In the genomic region with DNA sequence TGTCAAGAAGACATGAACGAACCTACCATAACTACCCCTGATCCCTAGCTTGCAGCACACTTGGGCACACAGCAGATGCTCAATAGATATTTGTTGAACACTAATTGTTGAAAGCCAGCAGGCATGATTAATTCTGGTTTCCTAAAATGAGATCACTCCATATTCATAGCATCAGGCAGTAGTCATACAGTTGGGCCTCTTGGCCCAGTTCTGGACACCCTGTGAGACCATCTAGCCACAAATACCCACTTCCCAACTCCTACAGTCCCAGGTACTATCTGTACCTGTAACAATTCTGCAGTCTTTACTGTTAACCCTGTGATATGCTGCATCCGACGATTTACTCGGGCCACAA, we compare ENCODE assay signal across 17 cellular contexts.
DNase-seq lines count a peak whose midpoint lies in the region; ATAC-seq and TF ChIP-seq lines count a peak whose summit lies in the region.
"Had no signal": no experiment of that assay in that cellular context is flagged by ENCODE, and none has a peak within 500 bp of the region (broad histone marks: within the 10 kb centered on the region; RNA-seq: fewer than 3 reads in every experiment).

No MANE protein-coding gene starts in this region.

- DNase-seq in AG10803 (ENCODE audit: low read depth) = peak; percentile 47
- DNase-seq in adipocyte (ENCODE audit: low read depth) = peak; percentile 47
- DNase-seq in kidney glomerular epithelial cell (lab: John Stamatoyannopoulos, UW) = peak; percentile 8
- DNase-seq in NCI-H748 (lab: John Stamatoyannopoulos, UW; ENCODE audit: unreplicated experiment) = no peak
- DNase-seq in iPS-NIHi11 (ENCODE audit: low spot score) = no peak
- DNase-seq in tibial artery = no peak
- DNase-seq: activated CD4-positive, alpha-beta memory T cell treated with anti-CD3 and anti-CD28 coated beads for 36 hours; AML-193; anterior cingulate cortex; left colon; NCI-H1436 treated with DMSO at 0.1 percent for 48 hours; spleen; stomach had no signal

- intact Hi-C loops in tibial artery (cut with DNase I; ENCODE audit: low total_unique reads) = no loop called here

- peaks cover 17% of the 10 kb centered on the region for H3K4me1 ChIP-seq in adipocyte (ENCODE audit: control insufficient read depth, insufficient read depth, low read length)
- H3K4me1 ChIP-seq in tibial artery = peaks cover 0 to 18% (median 11%) of the 10 kb centered on the region in 4 donors
- H3K4me1 ChIP-seq: parathyroid adenoma, spleen, stomach had no signal

- no peak overlapping the region for H3K9ac ChIP-seq in adipocyte (ENCODE audit: low read length)
- H3K9ac ChIP-seq: parathyroid adenoma had no signal

- no peak overlapping the region for H3K27ac ChIP-seq in tibial artery
- H3K27ac ChIP-seq: hepatocyte, parathyroid adenoma, spleen, stomach had no signal

- H3K27me3 ChIP-seq in adipocyte (replicated peaks; ENCODE audit: control insufficient read depth, insufficient read depth, low read length) (no peaks in the 10 kb centered on the region), tibial artery (no peaks in the 10 kb centered on the region)
- H3K27me3 ChIP-seq: hepatocyte, spleen, stomach had no signal

- H3K4me3 ChIP-seq in AG10803 (ENCODE audit: low read length) (no peak overlapping the region), adipocyte (ENCODE audit: low read length) (no peak overlapping the region), tibial artery (no peak overlapping the region)
- H3K4me3 ChIP-seq: hepatocyte, spleen, stomach had no signal

- H3K36me3 ChIP-seq in adipocyte (ENCODE audit: control insufficient read depth, insufficient read depth, low read length, severe bottlenecking) (peaks cover 45% of the 10 kb centered on the region), tibial artery (peaks cover 33 to 77% (median 64%) of the 10 kb centered on the region in 3 donors)

- TF ChIP-seq CTCF in AG10803 (conservative IDR thresholded peaks at IDR 0.05; ENCODE audit: low read length) = no peak
- TF ChIP-seq CTCF in tibial artery (IDR thresholded peaks at IDR 0.05) = no peak

- ATAC-seq in GM19351 (IDR thresholded peaks at IDR 0.05; ENCODE audit: unreplicated experiment) (peak; percentile 38), GM21529 (IDR thresholded peaks at IDR 0.05; ENCODE audit: unreplicated experiment) (no peak)
- ATAC-seq: left colon had no signal

- no peaks in the 10 kb centered on the region for H3K9me3 ChIP-seq in adipocyte (ENCODE audit: control insufficient read depth, low read length)
- H3K9me3 ChIP-seq in tibial artery = no peaks in the 10 kb centered on the region
- H3K9me3 ChIP-seq: spleen, stomach had no signal

Comparison
In these comparisons a context has a peak if more than half of its experiments do, and no peak if none do; other contexts are left out.
1. DNase-seq: peak in AG10803 (single experiment), adipocyte (single experiment) and kidney glomerular epithelial cell (single experiment); none in NCI-H748 (single experiment), iPS-NIHi11 (single experiment) and tibial artery (0 of 2).